Comparison of ENCODE assay signal across 17 cellular contexts in the genomic region with DNA sequence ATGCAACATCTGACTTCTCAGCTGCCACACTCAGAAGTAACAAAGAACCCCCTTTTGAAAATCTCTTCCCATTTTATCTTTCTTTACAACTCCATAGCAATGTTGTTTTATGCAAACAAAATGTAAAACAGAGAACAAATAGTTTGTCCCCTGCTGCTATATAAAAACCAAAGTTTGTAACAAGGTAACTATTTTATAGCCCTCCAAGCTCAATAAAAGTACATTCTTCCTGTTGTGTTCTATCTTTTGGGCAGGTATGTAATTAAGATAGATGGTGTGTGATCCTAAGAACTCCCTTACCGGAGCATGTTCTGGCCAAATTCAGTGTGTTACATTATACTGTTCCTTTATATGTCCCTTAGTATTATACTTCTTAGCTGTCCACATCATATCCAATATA. TPM values are rescaled to one million over a fixed set of nuclear protein-coding genes. Genes with fewer than 3 reads are reported as not detected.
DNase-seq lines count a peak whose midpoint lies in the region; ATAC-seq and TF ChIP-seq lines count a peak whose summit lies in the region.
"Had no signal": no experiment of that assay in that cellular context is flagged by ENCODE, and none has a peak within 500 bp of the region (broad histone marks: within the 10 kb centered on the region; RNA-seq: fewer than 3 reads in every experiment).

No MANE protein-coding gene starts in this region.

- DNase-seq in left colon (no peak), mucosa of descending colon (no peak), OCI-M1 (lab: John Stamatoyannopoulos, UW) (no peak)
- DNase-seq in stimulated activated naive B cell treated with anti-CD40 and anti-IgM and Interleukin-4, amounts not matched to agents 10 μg/mL and 1 μg/mL and 100 μg/mL, for 72 hours, result no peak
- DNase-seq: 8988T; Caco-2; CD4-positive, CD25-positive, alpha-beta regulatory T cell; CD8-positive, alpha-beta T cell; DMS153; DND-41; GOT3; HCEC 1CT had no signal

- no peak overlapping the region for H3K9ac ChIP-seq in HUES48 (ENCODE audit: low read depth, low read length)
- H3K9ac ChIP-seq: BLaER1 had no signal

- no peak for TF ChIP-seq CTCF in VCaP (conservative IDR thresholded peaks at IDR 0.05)
- TF ChIP-seq CTCF in mucosa of descending colon (IDR thresholded peaks at IDR 0.05), result no peak

- H3K9me3 Mint-ChIP-seq in stimulated activated naive B cell treated with anti-CD40 and anti-IgM and Interleukin-4, amounts not matched to agents 10 μg/mL and 1 μg/mL and 100 μg/mL, for 72 hours, result no peaks in the 10 kb centered on the region
- H3K9me3 Mint-ChIP-seq: CD4-positive, CD25-positive, alpha-beta regulatory T cell; CD8-positive, alpha-beta T cell had no signal

- H3K4me1 Mint-ChIP-seq in stimulated activated naive B cell treated with anti-CD40 and anti-IgM and Interleukin-4, amounts not matched to agents 10 μg/mL and 1 μg/mL and 100 μg/mL, for 72 hours, result peaks cover 7 to 14% of the 10 kb centered on the region in 2 donors
- H3K4me1 Mint-ChIP-seq: CD4-positive, CD25-positive, alpha-beta regulatory T cell had no signal

- H3K27me3 ChIP-seq in HUES48 (ENCODE audit: control insufficient read depth, insufficient read depth, low read length), result no peaks in the 10 kb centered on the region
- H3K27me3 ChIP-seq: BLaER1 had no signal

- no peaks in the 10 kb centered on the region for H3K36me3 Mint-ChIP-seq in stimulated activated naive B cell treated with anti-CD40 and anti-IgM and Interleukin-4, amounts not matched to agents 10 μg/mL and 1 μg/mL and 100 μg/mL, for 72 hours
- H3K36me3 Mint-ChIP-seq: CD4-positive, CD25-positive, alpha-beta regulatory T cell; CD8-positive, alpha-beta T cell had no signal

- no peak overlapping the region for H3K4me3 Mint-ChIP-seq in stimulated activated naive B cell treated with anti-CD40 and anti-IgM and Interleukin-4, amounts not matched to agents 10 μg/mL and 1 μg/mL and 100 μg/mL, for 72 hours
- H3K4me3 Mint-ChIP-seq: B cell; CD4-positive, CD25-positive, alpha-beta regulatory T cell; CD8-positive, alpha-beta T cell had no signal

- no peak overlapping the region for H3K27ac Mint-ChIP-seq in stimulated activated naive B cell treated with anti-CD40 and anti-IgM and Interleukin-4, amounts not matched to agents 10 μg/mL and 1 μg/mL and 100 μg/mL, for 72 hours
- H3K27ac Mint-ChIP-seq: B cell; CD4-positive, CD25-positive, alpha-beta regulatory T cell; CD8-positive, alpha-beta T cell had no signal

- H3K27ac ChIP-seq in HUES48 (ENCODE audit: low read depth, low read length) (no peak overlapping the region), VCaP (peak overlapping the region; percentile 86)

- H3K9me3 ChIP-seq in HUES48 (ENCODE audit: control insufficient read depth, insufficient read depth, low read length) (no peaks in the 10 kb centered on the region), mucosa of descending colon (no peaks in the 10 kb centered on the region)
- H3K9me3 ChIP-seq: BLaER1, Caco-2 had no signal

- H3K4me1 ChIP-seq in HUES48 (ENCODE audit: control insufficient read depth, insufficient read depth, low read length), result peaks cover 19% of the 10 kb centered on the region
- no peaks in the 10 kb centered on the region for H3K4me1 ChIP-seq in mucosa of descending colon (ENCODE audit: low read depth)
- H3K4me1 ChIP-seq: Caco-2 had no signal

- ATAC-seq in left colon (peak; percentile 72), mucosa of descending colon (peak; percentile 79), GM21447 (IDR thresholded peaks at IDR 0.05; ENCODE audit: unreplicated experiment) (no peak)
- no peak for ATAC-seq in stimulated activated naive B cell treated with anti-CD40 and anti-IgM and Interleukin-4, amounts not matched to agents 10 μg/mL and 1 μg/mL and 100 μg/mL, for 72 hours (replicated peaks)
- ATAC-seq: CD8-positive, alpha-beta T cell had no signal

- intact Hi-C loops in left colon (cut with DNase I, micrococcal nuclease), result no loop called here
- intact Hi-C loops in mucosa of descending colon (cut with DNase I, micrococcal nuclease), result no loop called here

- H3K27me3 Mint-ChIP-seq in stimulated activated naive B cell treated with anti-CD40 and anti-IgM and Interleukin-4, amounts not matched to agents 10 μg/mL and 1 μg/mL and 100 μg/mL, for 72 hours, result no peaks in the 10 kb centered on the region
- H3K27me3 Mint-ChIP-seq: B cell had no signal

- H3K4me3 ChIP-seq in HUES48 (ENCODE audit: low read depth, low read length) (peak overlapping the region; percentile 4; the same call in 1 of the 2 replicates), mucosa of descending colon (no peak overlapping the region)
- H3K4me3 ChIP-seq: BLaER1 had no signal

- H3K36me3 ChIP-seq in HUES48 (ENCODE audit: control insufficient read depth, insufficient read depth, low read length) (no peaks in the 10 kb centered on the region), mucosa of descending colon (ENCODE audit: low read depth) (no peaks in the 10 kb centered on the region)
- H3K36me3 ChIP-seq: BLaER1 had no signal

RNA-seq across cellular contexts. Expression of gene CGNL1, which starts 12.6 kb away (rescaled TPM):
- total RNA-seq in left colon (1 to 10 TPM; 2.8 to 4.1 TPM), mucosa of descending colon (1 to 10 TPM; 3.3 to 4.5 (median 3.9) TPM)
- total RNA-seq: CD4-positive, CD25-positive, alpha-beta regulatory T cell; CD8-positive, alpha-beta T cell had no signal

Comparison
In these comparisons a context has a peak if more than half of its experiments do, and no peak if none do; other contexts are left out.
1. ATAC-seq: peak in left colon (single experiment) and mucosa of descending colon (single experiment); none in stimulated activated naive B cell treated with anti-CD40 and anti-IgM and Interleukin-4, amounts not matched to agents 10 μg/mL and 1 μg/mL and 100 μg/mL, for 72 hours (0 of 2) and GM21447 (single experiment).